8 cellular contexts compared by ENCODE assay signal in the genomic region with DNA sequence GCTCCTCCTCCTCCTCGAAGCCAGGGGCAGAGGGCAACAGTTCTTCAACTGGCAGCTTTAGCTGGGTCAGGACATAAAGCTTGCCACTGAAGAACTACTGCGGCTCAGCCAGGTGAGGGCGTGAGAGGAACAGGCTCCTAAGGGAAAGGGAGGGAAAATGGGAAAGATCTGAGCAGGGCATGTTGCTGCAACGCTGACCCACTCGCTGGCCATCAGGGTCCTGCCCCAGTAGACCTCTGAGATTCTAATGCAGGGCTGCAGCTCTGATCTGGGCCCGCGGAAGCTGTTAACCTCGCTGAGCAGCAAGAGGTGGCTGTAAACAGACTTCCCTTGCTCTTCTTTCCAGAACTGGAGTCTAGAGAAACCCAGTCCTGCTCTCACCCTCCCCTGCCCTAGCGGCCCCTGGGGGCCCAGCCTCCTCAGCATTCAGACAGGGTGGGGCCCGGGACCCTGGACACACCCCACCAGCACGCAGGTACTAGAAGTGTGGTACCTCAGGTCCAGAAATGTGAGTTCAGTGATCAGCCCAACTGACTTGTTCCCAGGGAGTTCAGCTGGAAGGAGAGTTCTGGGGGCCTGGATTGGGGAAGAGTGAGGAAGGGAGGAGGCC. TPM values are rescaled to one million over a fixed set of nuclear protein-coding genes. Genes with fewer than 3 reads are reported as not detected.
DNase-seq lines count a peak whose midpoint lies in the region; ATAC-seq, FAIRE-seq and TF ChIP-seq lines count a peak whose summit lies in the region.

No MANE protein-coding gene starts in this region.

- intact Hi-C loops in pancreas (cut with DNase I), result no loop called here

- H3K27me3 ChIP-seq in AG04450 (ENCODE audit: control insufficient read depth, insufficient read depth, low read length), result no peaks in the 10 kb centered on the region
- no peaks in the 10 kb centered on the region for H3K27me3 ChIP-seq in esophagus (ENCODE audit: control insufficient read depth in 1 of 2, insufficient read depth in 2 of 2, low read length in 2 of 2)
- H3K27me3 ChIP-seq in pancreas, result no peaks in the 10 kb centered on the region

- peaks cover 6 to 10% of the 10 kb centered on the region in 2 donors for H3K36me3 ChIP-seq in esophagus (ENCODE audit: control insufficient read depth in 2 of 2, insufficient read depth in 2 of 2, low read length in 1 of 2)
- no peaks in the 10 kb centered on the region for H3K36me3 ChIP-seq in pancreas

- POLR2A ChIA-PET in AG04450 (lab: Yijun Ruan, JAX), result interaction anchor here (0.6 to 5.5 kb wide), 10 partner anchors 17 to 691 kb away, joined by 3 to 52 read pairs (median 6); a partner anchor contains a TSS

- ATAC-seq in pancreas (no peak), GM18868 (IDR thresholded peaks at IDR 0.05; ENCODE audit: unreplicated experiment) (no peak), GM21447 (IDR thresholded peaks at IDR 0.05; ENCODE audit: unreplicated experiment) (no peak)

- TF ChIP-seq CTCF in AG04450 (IDR thresholded peaks at IDR 0.05; ENCODE audit: low read depth, low read length), result peak; percentile 52
- peak; percentile 57 for TF ChIP-seq CTCF in GM13977 (IDR thresholded peaks at IDR 0.05; ENCODE audit: extremely low read depth, insufficient read depth, missing control alignments)
- TF ChIP-seq CTCF in pancreas (IDR thresholded peaks at IDR 0.05), result peak in 1 of 4 donors; percentile 16

- 12 to 14% methylated on average over 11 of the region's 11 CpGs for WGBS in esophagus, 2 donors
- 4 to 6% methylated on average over 11 of the region's 11 CpGs for WGBS in pancreas, 2 donors

- CTCF ChIA-PET in AG04450 (lab: Charles Lee), result interaction anchor here (1.0 to 2.2 kb wide), 3 partner anchors 45 to 70 kb away, joined by 3 to 8 read pairs (median 6); no protein-coding TSS in a partner anchor

- H3K27ac ChIP-seq in AG04450 (ENCODE audit: low read depth, low read length), result peak overlapping the region; percentile 90
- H3K27ac ChIP-seq in esophagus (ENCODE audit: low read depth in 2 of 2, low read length in 1 of 2), result peak overlapping the region; percentile 94 to 95
- peak overlapping the region; percentile 41 to 88 (median 75) for H3K27ac ChIP-seq in pancreas

- in situ Hi-C loops in GM13977 (cut with MboI; ENCODE audit: low pct_unique_long_range_greater_than_20kb, low sequenced_read_pairs, unreplicated experiment), result loop anchor here (25.0 kb wide), 1 partner anchor 323 kb away; a partner anchor contains a TSS

- DNase-seq in AG04450 (ENCODE audit: low read depth, low spot score) (no peak), GM13977 (ENCODE audit: low spot score) (no peak), SHP77 (lab: John Stamatoyannopoulos, UW) (peak; percentile 47 to 85), pancreas (peak in 4 of 6 donors; percentile 62 to 69 (median 64)), NCI-H446 (lab: John Stamatoyannopoulos, UW) (no peak)

- peaks cover 3 to 9% of the 10 kb centered on the region in 2 donors for H3K4me1 ChIP-seq in esophagus (ENCODE audit: control insufficient read depth in 2 of 2, insufficient read depth in 2 of 2, low read length in 1 of 2)
- peaks cover 13 to 25% (median 17%) of the 10 kb centered on the region in 3 donors for H3K4me1 ChIP-seq in pancreas

- H3K4me3 ChIP-seq in AG04450 (ENCODE audit: low read depth, low read length) (peak overlapping the region; percentile 92), esophagus (ENCODE audit: low read depth in 1 of 2, low read length in 2 of 2) (peak overlapping the region; percentile 71 to 84), pancreas (peak overlapping the region in 3 of 4 donors; percentile 68 to 83 (median 78))

- FAIRE-seq in pancreas (lab: Jason Lieb, UNC), result no peak

- no peaks in the 10 kb centered on the region; the same call in 1 of the 2 replicates for H3K9me3 ChIP-seq in AG04450 (ENCODE audit: control insufficient read depth, insufficient read depth, low read length)
- H3K9me3 ChIP-seq in esophagus (ENCODE audit: control insufficient read depth in 2 of 2, insufficient read depth in 1 of 2, low read depth in 1 of 2, low read length in 1 of 2), result no peaks in the 10 kb centered on the region
- no peaks in the 10 kb centered on the region for H3K9me3 ChIP-seq in pancreas

RNA-seq across cellular contexts. Expression of a gene that starts 3.8 kb away (rescaled TPM):
- polyA plus RNA-seq in AG04450 (2011; rRNA removed) (3.0 and 3.1 TPM in 2 replicates), esophagus (1 to 10 TPM; 3.6 to 3.8 TPM), pancreas (1 to 10 TPM in 1 of 2 donors, under 1 TPM in 1; 0.75 to 1.4 TPM)
- polyA minus RNA-seq in AG04450 (2011; rRNA and poly(A)+ RNA removed), result 3.1 and 3.2 TPM in 2 replicates
- total RNA-seq in pancreas, result 1 to 10 TPM in 5 of 6 donors, under 1 TPM in 1; 0.56 to 2.8 (median 1.4) TPM

RNA-seq across cellular contexts. Expression of a gene that starts 10.5 kb away (rescaled TPM):
- polyA plus RNA-seq in AG04450 (2011; rRNA removed), result 2.9 and 3.6 TPM in 2 replicates
- 5.7 and 6.9 TPM in 2 replicates for polyA minus RNA-seq in AG04450 (2011; rRNA and poly(A)+ RNA removed)
- polyA plus RNA-seq in esophagus, result 10 to 100 TPM in 1 of 2 donors, 1 to 10 TPM in 1; 8.5 to 10.7 TPM
- 10 to 100 TPM in 2 of 6 donors, 1 to 10 TPM in 4; 5.7 to 17.0 (median 8.3) TPM for total RNA-seq in pancreas
- 10 to 100 TPM; 14.2 to 24.4 TPM for polyA plus RNA-seq in pancreas

RNA-seq across cellular contexts. Expression of a gene that starts 28.7 kb away (rescaled TPM):
- 0.07 TPM in 1 of 2 replicates, not detected in the other for polyA plus RNA-seq in AG04450 (2011; rRNA removed)
- polyA minus RNA-seq in AG04450 (2011; rRNA and poly(A)+ RNA removed), result not detected in 2 replicates
- polyA plus RNA-seq in esophagus, result 1 to 10 TPM; 1.9 to 2.9 TPM
- 1 to 10 TPM; 1.4 to 5.8 (median 3.4) TPM for total RNA-seq in pancreas
- polyA plus RNA-seq in pancreas, result 1 to 10 TPM; 5.6 to 8.8 TPM

RNA-seq across cellular contexts. Expression of a gene that starts 29.3 kb away (rescaled TPM):
- polyA plus RNA-seq in AG04450 (2011; rRNA removed) (126 and 161 TPM in 2 replicates), esophagus (10 to 100 TPM; 74.5 to 82.1 TPM), pancreas (10 to 100 TPM; 78.9 to 93.1 TPM)
- 420 and 507 TPM in 2 replicates for polyA minus RNA-seq in AG04450 (2011; rRNA and poly(A)+ RNA removed)
- total RNA-seq in pancreas, result 100 to 1,000 TPM in 3 of 6 donors, 10 to 100 TPM in 3; 88.8 to 129 (median 100.0) TPM

RNA-seq across cellular contexts. Expression of a gene that starts 47.9 kb away (rescaled TPM):
- 376 and 473 TPM in 2 replicates for polyA plus RNA-seq in AG04450 (2011; rRNA removed)
- 64.2 and 93.9 TPM in 2 replicates for polyA minus RNA-seq in AG04450 (2011; rRNA and poly(A)+ RNA removed)
- polyA plus RNA-seq in esophagus, result 10 to 100 TPM; 49.0 to 56.7 TPM
- 100 to 1,000 TPM in 2 of 6 donors, 10 to 100 TPM in 4; 40.6 to 178 (median 82.0) TPM for total RNA-seq in pancreas
- polyA plus RNA-seq in pancreas, result 10 to 100 TPM; 73.1 to 95.9 TPM

Comparison
In these comparisons a context has a peak if more than half of its experiments do, and no peak if none do; other contexts are left out.
1. DNase-seq: peak in SHP77 (2 of 2) and pancreas (4 of 6); none in AG04450 (single experiment), GM13977 (single experiment) and NCI-H446 (0 of 2).
2. Peak in every context shown above with its lines, with median percentiles within 50 percentile points of each other: H3K27ac ChIP-seq and H3K4me3 ChIP-seq.